1 cellular context compared by ENCODE assay signal in the genomic region with DNA sequence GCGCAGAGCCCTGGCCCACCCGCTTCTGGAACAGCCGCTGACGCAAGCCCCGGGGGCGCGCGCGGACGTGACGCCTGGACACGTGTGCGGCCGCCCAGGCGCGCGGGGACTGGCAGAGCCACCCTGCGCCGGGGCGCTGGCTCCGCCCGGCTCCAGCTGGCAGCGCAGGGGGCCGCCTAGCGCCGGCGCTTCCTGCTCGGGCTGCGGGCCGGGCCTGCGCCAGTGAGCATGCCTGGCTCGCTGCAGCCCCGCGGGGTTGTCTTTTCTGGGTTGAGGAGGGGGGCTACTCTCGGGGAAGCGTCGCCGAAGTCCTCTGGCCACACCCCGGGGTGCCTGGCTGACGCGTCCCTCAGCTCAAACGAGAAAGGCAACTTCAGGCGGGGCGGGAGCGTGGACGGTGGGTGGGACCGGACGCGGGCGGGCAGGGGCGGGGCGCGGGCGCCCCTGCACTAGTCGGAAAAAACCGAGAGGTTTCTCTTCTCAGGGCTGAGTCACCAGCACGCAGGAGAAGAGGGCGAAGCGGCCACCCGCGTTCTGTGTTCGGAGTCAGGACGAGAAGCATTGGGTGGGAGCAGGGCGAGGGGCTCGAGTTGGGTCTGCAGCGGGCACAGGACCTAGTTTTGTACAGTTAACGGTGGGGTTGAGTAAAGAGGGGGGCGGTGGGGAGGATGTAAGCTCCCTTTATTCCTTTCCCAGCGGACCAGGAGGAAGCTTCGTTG.
TF ChIP-seq lines count a peak whose summit lies in the region.

A gene with protein sequence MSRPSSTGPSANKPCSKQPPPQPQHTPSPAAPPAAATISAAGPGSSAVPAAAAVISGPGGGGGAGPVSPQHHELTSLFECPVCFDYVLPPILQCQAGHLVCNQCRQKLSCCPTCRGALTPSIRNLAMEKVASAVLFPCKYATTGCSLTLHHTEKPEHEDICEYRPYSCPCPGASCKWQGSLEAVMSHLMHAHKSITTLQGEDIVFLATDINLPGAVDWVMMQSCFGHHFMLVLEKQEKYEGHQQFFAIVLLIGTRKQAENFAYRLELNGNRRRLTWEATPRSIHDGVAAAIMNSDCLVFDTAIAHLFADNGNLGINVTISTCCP (minus strand): TSS at position 48 of the 719 bp plus-strand sequence. CDS start 320 bp downstream, outside the sequence.

TF ChIP-seq in K562, 482 proteins besides CTCF, POLR2A, EP300 and RAD21 (continued from another document and continues in another):
- TF ChIP-seq, protein P1, sequence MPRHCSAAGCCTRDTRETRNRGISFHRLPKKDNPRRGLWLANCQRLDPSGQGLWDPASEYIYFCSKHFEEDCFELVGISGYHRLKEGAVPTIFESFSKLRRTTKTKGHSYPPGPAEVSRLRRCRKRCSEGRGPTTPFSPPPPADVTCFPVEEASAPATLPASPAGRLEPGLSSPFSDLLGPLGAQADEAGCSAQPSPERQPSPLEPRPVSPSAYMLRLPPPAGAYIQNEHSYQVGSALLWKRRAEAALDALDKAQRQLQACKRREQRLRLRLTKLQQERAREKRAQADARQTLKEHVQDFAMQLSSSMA (CRISPR knock-in tag; IDR thresholded peaks at IDR 0.05): no peak
- TF ChIP-seq ZNF212 (CRISPR knock-in tag; IDR thresholded peaks at IDR 0.05) (no peak), ZNF586 (CRISPR knock-in tag; conservative IDR thresholded peaks at IDR 0.05) (no peak), LCOR (CRISPR knock-in tag; IDR thresholded peaks at IDR 0.05) (no peak), NFATC3 (IDR thresholded peaks at IDR 0.05) (no peak), ZNF384 (IDR thresholded peaks at IDR 0.05; ENCODE audit: low read depth, low read length) (no peak; the same call in 1 of the 2 replicates), CBFB (CRISPR knock-in tag; IDR thresholded peaks at IDR 0.05) (no peak), NFE2L1 (tag; IDR thresholded peaks at IDR 0.05; ENCODE audit: borderline replicate concordance, low read depth) (no peak), HOXB6 (CRISPR knock-in tag; IDR thresholded peaks at IDR 0.05; ENCODE audit: borderline replicate concordance) (no peak), POLR2G (IDR thresholded peaks at IDR 0.05; ENCODE audit: low read depth, low read length) (peak; percentile 90), ZNF263 (CRISPR knock-in tag; IDR thresholded peaks at IDR 0.05; ENCODE audit: borderline replicate concordance) (no peak), SP2 (IDR thresholded peaks at IDR 0.05; ENCODE audit: extremely low read depth, low read depth, low read length, poor library complexity, severe bottlenecking) (no peak), KDM2B (CRISPR knock-in tag; IDR thresholded peaks at IDR 0.05) (no peak), NUFIP1 (IDR thresholded peaks at IDR 0.05; ENCODE audit: partially characterized antibody) (no peak), MTA1 (IDR thresholded peaks at IDR 0.05; ENCODE audit: borderline replicate concordance) (peak; percentile 38; the same call in 1 of the 2 replicates), NFIC (IDR thresholded peaks at IDR 0.05) (peak; percentile 31; the same call in 1 of the 2 replicates), HNRNPL (IDR thresholded peaks at IDR 0.05; ENCODE audit: low read depth, low read length) (peak; percentile 97), RNF2 (IDR thresholded peaks at IDR 0.05) (no peak), KAT7 (CRISPR knock-in tag; IDR thresholded peaks at IDR 0.05; ENCODE audit: borderline replicate concordance) (no peak), SMARCC2 (IDR thresholded peaks at IDR 0.05; ENCODE audit: low read depth) (no peak; the same call in 1 of the 2 replicates), ZNF140 (CRISPR knock-in tag; IDR thresholded peaks at IDR 0.05) (no peak), SNIP1 (IDR thresholded peaks at IDR 0.05; ENCODE audit: low read depth) (no peak), ZNF239 (CRISPR knock-in tag; IDR thresholded peaks at IDR 0.05) (no peak), FOXM1 (IDR thresholded peaks at IDR 0.05; ENCODE audit: low read depth) (no peak), FOXM1 (CRISPR knock-in tag; IDR thresholded peaks at IDR 0.05; ENCODE audit: low read depth) (no peak)
- TF ChIP-seq, protein P2, sequence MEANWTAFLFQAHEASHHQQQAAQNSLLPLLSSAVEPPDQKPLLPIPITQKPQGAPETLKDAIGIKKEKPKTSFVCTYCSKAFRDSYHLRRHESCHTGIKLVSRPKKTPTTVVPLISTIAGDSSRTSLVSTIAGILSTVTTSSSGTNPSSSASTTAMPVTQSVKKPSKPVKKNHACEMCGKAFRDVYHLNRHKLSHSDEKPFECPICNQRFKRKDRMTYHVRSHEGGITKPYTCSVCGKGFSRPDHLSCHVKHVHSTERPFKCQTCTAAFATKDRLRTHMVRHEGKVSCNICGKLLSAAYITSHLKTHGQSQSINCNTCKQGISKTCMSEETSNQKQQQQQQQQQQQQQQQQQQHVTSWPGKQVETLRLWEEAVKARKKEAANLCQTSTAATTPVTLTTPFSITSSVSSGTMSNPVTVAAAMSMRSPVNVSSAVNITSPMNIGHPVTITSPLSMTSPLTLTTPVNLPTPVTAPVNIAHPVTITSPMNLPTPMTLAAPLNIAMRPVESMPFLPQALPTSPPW (CRISPR knock-in tag; IDR thresholded peaks at IDR 0.05): peak; percentile 93
- TF ChIP-seq, protein P3, sequence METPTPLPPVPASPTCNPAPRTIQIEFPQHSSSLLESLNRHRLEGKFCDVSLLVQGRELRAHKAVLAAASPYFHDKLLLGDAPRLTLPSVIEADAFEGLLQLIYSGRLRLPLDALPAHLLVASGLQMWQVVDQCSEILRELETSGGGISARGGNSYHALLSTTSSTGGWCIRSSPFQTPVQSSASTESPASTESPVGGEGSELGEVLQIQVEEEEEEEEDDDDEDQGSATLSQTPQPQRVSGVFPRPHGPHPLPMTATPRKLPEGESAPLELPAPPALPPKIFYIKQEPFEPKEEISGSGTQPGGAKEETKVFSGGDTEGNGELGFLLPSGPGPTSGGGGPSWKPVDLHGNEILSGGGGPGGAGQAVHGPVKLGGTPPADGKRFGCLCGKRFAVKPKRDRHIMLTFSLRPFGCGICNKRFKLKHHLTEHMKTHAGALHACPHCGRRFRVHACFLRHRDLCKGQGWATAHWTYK (CRISPR knock-in tag; IDR thresholded peaks at IDR 0.05): 0 out of 2 replicates have a peak, but pooled peaks have one; percentile 33
- TF ChIP-seq, protein P4, sequence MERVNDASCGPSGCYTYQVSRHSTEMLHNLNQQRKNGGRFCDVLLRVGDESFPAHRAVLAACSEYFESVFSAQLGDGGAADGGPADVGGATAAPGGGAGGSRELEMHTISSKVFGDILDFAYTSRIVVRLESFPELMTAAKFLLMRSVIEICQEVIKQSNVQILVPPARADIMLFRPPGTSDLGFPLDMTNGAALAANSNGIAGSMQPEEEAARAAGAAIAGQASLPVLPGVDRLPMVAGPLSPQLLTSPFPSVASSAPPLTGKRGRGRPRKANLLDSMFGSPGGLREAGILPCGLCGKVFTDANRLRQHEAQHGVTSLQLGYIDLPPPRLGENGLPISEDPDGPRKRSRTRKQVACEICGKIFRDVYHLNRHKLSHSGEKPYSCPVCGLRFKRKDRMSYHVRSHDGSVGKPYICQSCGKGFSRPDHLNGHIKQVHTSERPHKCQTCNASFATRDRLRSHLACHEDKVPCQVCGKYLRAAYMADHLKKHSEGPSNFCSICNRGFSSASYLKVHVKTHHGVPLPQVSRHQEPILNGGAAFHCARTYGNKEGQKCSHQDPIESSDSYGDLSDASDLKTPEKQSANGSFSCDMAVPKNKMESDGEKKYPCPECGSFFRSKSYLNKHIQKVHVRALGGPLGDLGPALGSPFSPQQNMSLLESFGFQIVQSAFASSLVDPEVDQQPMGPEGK (CRISPR knock-in tag; IDR thresholded peaks at IDR 0.05; ENCODE audit: borderline replicate concordance): no peak
- TF ChIP-seq, protein P5, sequence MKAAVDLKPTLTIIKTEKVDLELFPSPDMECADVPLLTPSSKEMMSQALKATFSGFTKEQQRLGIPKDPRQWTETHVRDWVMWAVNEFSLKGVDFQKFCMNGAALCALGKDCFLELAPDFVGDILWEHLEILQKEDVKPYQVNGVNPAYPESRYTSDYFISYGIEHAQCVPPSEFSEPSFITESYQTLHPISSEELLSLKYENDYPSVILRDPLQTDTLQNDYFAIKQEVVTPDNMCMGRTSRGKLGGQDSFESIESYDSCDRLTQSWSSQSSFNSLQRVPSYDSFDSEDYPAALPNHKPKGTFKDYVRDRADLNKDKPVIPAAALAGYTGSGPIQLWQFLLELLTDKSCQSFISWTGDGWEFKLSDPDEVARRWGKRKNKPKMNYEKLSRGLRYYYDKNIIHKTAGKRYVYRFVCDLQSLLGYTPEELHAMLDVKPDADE (conservative IDR thresholded peaks at IDR 0.05; ENCODE audit: control insufficient read depth, low read depth, low read length): 0 out of 2 replicates have a peak, but pooled peaks have one; percentile 21
- TF ChIP-seq, protein P6, sequence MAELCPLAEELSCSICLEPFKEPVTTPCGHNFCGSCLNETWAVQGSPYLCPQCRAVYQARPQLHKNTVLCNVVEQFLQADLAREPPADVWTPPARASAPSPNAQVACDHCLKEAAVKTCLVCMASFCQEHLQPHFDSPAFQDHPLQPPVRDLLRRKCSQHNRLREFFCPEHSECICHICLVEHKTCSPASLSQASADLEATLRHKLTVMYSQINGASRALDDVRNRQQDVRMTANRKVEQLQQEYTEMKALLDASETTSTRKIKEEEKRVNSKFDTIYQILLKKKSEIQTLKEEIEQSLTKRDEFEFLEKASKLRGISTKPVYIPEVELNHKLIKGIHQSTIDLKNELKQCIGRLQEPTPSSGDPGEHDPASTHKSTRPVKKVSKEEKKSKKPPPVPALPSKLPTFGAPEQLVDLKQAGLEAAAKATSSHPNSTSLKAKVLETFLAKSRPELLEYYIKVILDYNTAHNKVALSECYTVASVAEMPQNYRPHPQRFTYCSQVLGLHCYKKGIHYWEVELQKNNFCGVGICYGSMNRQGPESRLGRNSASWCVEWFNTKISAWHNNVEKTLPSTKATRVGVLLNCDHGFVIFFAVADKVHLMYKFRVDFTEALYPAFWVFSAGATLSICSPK (IDR thresholded peaks at IDR 0.05; ENCODE audit: borderline replicate concordance): 0 out of 2 replicates have a peak, but pooled peaks have one; percentile 60
- TF ChIP-seq, protein P7, sequence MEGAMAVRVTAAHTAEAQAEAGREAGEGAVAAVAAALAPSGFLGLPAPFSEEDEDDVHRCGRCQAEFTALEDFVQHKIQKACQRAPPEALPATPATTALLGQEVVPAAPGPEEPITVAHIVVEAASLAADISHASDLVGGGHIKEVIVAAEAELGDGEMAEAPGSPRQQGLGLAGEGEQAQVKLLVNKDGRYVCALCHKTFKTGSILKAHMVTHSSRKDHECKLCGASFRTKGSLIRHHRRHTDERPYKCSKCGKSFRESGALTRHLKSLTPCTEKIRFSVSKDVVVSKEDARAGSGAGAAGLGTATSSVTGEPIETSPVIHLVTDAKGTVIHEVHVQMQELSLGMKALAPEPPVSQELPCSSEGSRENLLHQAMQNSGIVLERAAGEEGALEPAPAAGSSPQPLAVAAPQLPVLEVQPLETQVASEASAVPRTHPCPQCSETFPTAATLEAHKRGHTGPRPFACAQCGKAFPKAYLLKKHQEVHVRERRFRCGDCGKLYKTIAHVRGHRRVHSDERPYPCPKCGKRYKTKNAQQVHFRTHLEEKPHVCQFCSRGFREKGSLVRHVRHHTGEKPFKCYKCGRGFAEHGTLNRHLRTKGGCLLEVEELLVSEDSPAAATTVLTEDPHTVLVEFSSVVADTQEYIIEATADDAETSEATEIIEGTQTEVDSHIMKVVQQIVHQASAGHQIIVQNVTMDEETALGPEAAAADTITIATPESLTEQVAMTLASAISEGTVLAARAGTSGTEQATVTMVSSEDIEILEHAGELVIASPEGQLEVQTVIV (CRISPR knock-in tag; IDR thresholded peaks at IDR 0.05; ENCODE audit: borderline replicate concordance): no peak
- TF ChIP-seq, protein P8, sequence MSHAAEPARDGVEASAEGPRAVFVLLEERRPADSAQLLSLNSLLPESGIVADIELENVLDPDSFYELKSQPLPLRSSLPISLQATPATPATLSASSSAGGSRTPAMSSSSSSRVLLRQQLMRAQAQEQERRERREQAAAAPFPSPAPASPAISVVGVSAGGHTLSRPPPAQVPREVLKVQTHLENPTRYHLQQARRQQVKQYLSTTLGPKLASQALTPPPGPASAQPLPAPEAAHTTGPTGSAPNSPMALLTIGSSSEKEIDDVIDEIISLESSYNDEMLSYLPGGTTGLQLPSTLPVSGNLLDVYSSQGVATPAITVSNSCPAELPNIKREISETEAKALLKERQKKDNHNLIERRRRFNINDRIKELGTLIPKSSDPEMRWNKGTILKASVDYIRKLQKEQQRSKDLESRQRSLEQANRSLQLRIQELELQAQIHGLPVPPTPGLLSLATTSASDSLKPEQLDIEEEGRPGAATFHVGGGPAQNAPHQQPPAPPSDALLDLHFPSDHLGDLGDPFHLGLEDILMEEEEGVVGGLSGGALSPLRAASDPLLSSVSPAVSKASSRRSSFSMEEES (CRISPR knock-in tag; IDR thresholded peaks at IDR 0.05): no peak
- TF ChIP-seq, protein P9, sequence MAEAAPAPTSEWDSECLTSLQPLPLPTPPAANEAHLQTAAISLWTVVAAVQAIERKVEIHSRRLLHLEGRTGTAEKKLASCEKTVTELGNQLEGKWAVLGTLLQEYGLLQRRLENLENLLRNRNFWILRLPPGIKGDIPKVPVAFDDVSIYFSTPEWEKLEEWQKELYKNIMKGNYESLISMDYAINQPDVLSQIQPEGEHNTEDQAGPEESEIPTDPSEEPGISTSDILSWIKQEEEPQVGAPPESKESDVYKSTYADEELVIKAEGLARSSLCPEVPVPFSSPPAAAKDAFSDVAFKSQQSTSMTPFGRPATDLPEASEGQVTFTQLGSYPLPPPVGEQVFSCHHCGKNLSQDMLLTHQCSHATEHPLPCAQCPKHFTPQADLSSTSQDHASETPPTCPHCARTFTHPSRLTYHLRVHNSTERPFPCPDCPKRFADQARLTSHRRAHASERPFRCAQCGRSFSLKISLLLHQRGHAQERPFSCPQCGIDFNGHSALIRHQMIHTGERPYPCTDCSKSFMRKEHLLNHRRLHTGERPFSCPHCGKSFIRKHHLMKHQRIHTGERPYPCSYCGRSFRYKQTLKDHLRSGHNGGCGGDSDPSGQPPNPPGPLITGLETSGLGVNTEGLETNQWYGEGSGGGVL (CRISPR knock-in tag; IDR thresholded peaks at IDR 0.05): no peak
- TF ChIP-seq, protein P10, sequence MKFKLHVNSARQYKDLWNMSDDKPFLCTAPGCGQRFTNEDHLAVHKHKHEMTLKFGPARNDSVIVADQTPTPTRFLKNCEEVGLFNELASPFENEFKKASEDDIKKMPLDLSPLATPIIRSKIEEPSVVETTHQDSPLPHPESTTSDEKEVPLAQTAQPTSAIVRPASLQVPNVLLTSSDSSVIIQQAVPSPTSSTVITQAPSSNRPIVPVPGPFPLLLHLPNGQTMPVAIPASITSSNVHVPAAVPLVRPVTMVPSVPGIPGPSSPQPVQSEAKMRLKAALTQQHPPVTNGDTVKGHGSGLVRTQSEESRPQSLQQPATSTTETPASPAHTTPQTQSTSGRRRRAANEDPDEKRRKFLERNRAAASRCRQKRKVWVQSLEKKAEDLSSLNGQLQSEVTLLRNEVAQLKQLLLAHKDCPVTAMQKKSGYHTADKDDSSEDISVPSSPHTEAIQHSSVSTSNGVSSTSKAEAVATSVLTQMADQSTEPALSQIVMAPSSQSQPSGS (CRISPR knock-in tag; IDR thresholded peaks at IDR 0.05): no peak
